In the genomic region with DNA sequence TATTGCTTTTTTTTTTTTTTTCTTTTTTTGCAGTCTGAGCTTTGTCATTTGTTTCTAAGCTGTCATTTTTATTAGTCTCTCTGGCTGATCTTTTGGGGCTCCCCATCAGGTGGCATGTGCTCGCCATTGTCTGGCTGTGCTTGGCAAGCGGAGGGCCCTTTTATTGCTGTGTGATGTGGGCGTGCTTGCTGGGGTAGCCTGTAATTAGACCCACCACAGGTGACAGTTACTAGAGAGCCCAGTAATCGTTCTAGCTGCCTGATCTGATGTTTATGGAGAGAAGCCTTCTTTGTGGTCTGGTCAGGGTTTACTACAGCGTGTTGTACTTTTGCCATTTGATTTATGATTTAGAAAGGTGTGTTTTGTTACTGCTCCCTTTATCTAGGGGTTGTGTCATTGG, we compare ENCODE assay signal across 24 cellular contexts.
DNase-seq lines count a peak whose midpoint lies in the region; ATAC-seq, FAIRE-seq and TF ChIP-seq lines count a peak whose summit lies in the region.
"Had no signal": no experiment of that assay in that cellular context is flagged by ENCODE, and none has a peak within 500 bp of the region (broad histone marks: within the 10 kb centered on the region; RNA-seq: fewer than 3 reads in every experiment).

No MANE protein-coding gene starts in this region.

- no peak overlapping the region for H3K9ac ChIP-seq in HepG2 (ENCODE audit: insufficient read depth, low read depth, low read length)

- H3K27ac ChIP-seq in HepG2 (ENCODE audit: extremely low read length, insufficient read depth, low read length) (no peak overlapping the region), esophagus muscularis mucosa (replicated peaks in 1 of 4) (no peak overlapping the region)
- H3K27ac ChIP-seq: gastrocnemius medialis, skin epidermis had no signal

- no TSS peak for BruUV-seq in HepG2 (replicated peaks; lab: Mats Ljungman, UMichigan)

- CTCF ChIA-PET in activated CD8-positive, alpha-beta T cell treated with anti-CD3 and anti-CD28 coated beads, Interleukin-2, amount 10 ng/mL, durations not matched to agents 7 days and 5 days (lab: Charles Lee): no interaction called here
- CTCF ChIA-PET in activated CD8-positive, alpha-beta T cell treated with anti-CD3 and anti-CD28 coated beads for 36 hours (lab: Charles Lee): no interaction called here
- CTCF ChIA-PET in HepG2 (lab: Yijun Ruan, JAX; ENCODE audit: low intra/inter-chr PET ratio, low total read pairs): no interaction called here

- no peak for TF ChIP-seq RAD21 in HepG2 (CRISPR knock-in tag; IDR thresholded peaks at IDR 0.05)

- TF ChIP-seq EP300 in HepG2 (IDR thresholded peaks at IDR 0.05; ENCODE audit: low read depth in 2 of 2, low read length in 2 of 2) (no peak), HepG2 (CRISPR knock-in tag; IDR thresholded peaks at IDR 0.05; ENCODE audit: borderline replicate concordance) (no peak), esophagus muscularis mucosa (IDR thresholded peaks at IDR 0.05) (no peak)

- no peak overlapping the region for H3K4me3 Mint-ChIP-seq in activated CD8-positive, alpha-beta T cell treated with anti-CD3 and anti-CD28 coated beads, Interleukin-2, amount 10 ng/mL, durations not matched to agents 7 days and 5 days
- H3K4me3 Mint-ChIP-seq in activated CD8-positive, alpha-beta T cell treated with anti-CD3 and anti-CD28 coated beads for 36 hours: no peak overlapping the region
- H3K4me3 Mint-ChIP-seq: naive thymus-derived CD4-positive, alpha-beta T cell; stimulated activated naive CD8-positive, alpha-beta T cell treated with anti-CD3 and anti-CD28 coated beads, Interleukin-15, amount 100 ng/mL, for 72 hours; T-helper 17 cell; type B pancreatic cell had no signal

- 33% methylated on average over 5 of the region's 5 CpGs for WGBS in HepG2 (ENCODE audit: low lambda C conversion rate)
- WGBS in esophagus muscularis mucosa: 87% methylated on average over 5 of the region's 5 CpGs

- intact Hi-C loops in activated CD8-positive, alpha-beta T cell treated with anti-CD3 and anti-CD28 coated beads for 36 hours (cut with micrococcal nuclease): no loop called here
- intact Hi-C loops in HepG2 (cut with micrococcal nuclease; ENCODE audit: unreplicated experiment) (loop anchor here (2.0 to 5.0 kb wide), 2 partner anchors 166 to 261 kb away; no protein-coding TSS in a partner anchor), esophagus muscularis mucosa (cut with DNase I) (no loop called here)

- H3K4me2 ChIP-seq in HepG2 (ENCODE audit: low read depth, low read length): no peak overlapping the region

- ATAC-seq in activated CD8-positive, alpha-beta T cell treated with anti-CD3 and anti-CD28 coated beads, Interleukin-2, amount 10 ng/mL, durations not matched to agents 7 days and 5 days: no peak
- ATAC-seq in activated CD8-positive, alpha-beta T cell treated with anti-CD3 and anti-CD28 coated beads for 36 hours: no peak
- ATAC-seq in HepG2: no peak
- ATAC-seq: gastrocnemius medialis; naive thymus-derived CD4-positive, alpha-beta T cell; stimulated activated naive CD8-positive, alpha-beta T cell treated with anti-CD3 and anti-CD28 coated beads, Interleukin-15, amount 100 ng/mL, for 72 hours; T-helper 17 cell had no signal

- no peaks in the 10 kb centered on the region for H3K27me3 Mint-ChIP-seq in activated CD8-positive, alpha-beta T cell treated with anti-CD3 and anti-CD28 coated beads, Interleukin-2, amount 10 ng/mL, durations not matched to agents 7 days and 5 days (ENCODE audit: low read depth)
- no peaks in the 10 kb centered on the region for H3K27me3 Mint-ChIP-seq in activated CD8-positive, alpha-beta T cell treated with anti-CD3 and anti-CD28 coated beads for 36 hours
- H3K27me3 Mint-ChIP-seq: naive thymus-derived CD4-positive, alpha-beta T cell; stimulated activated naive CD8-positive, alpha-beta T cell treated with anti-CD3 and anti-CD28 coated beads, Interleukin-15, amount 100 ng/mL, for 72 hours; T-helper 17 cell had no signal

- FAIRE-seq in HepG2 (lab: Jason Lieb, UNC): no peak
- FAIRE-seq: D721Med had no signal

- H3K36me3 Mint-ChIP-seq in activated CD8-positive, alpha-beta T cell treated with anti-CD3 and anti-CD28 coated beads, Interleukin-2, amount 10 ng/mL, durations not matched to agents 7 days and 5 days (ENCODE audit: low read depth): no peaks in the 10 kb centered on the region
- H3K36me3 Mint-ChIP-seq in activated CD8-positive, alpha-beta T cell treated with anti-CD3 and anti-CD28 coated beads for 36 hours (ENCODE audit: low read depth): peaks cover 2% of the 10 kb centered on the region
- H3K36me3 Mint-ChIP-seq: type B pancreatic cell had no signal

- no peaks in the 10 kb centered on the region for H3K9me3 Mint-ChIP-seq in activated CD8-positive, alpha-beta T cell treated with anti-CD3 and anti-CD28 coated beads, Interleukin-2, amount 10 ng/mL, durations not matched to agents 7 days and 5 days (ENCODE audit: insufficient read depth)
- H3K9me3 Mint-ChIP-seq in activated CD8-positive, alpha-beta T cell treated with anti-CD3 and anti-CD28 coated beads for 36 hours: no peaks in the 10 kb centered on the region
- H3K9me3 Mint-ChIP-seq: naive thymus-derived CD4-positive, alpha-beta T cell; stimulated activated naive CD8-positive, alpha-beta T cell treated with anti-CD3 and anti-CD28 coated beads, Interleukin-15, amount 100 ng/mL, for 72 hours; type B pancreatic cell had no signal

- no peak overlapping the region for H2AFZ ChIP-seq in HepG2 (ENCODE audit: low read length)

- in situ Hi-C loops in HepG2 (cut with HindIII; ENCODE audit: extremely low pct_ligation_motif_present, low pct_unique_long_range_greater_than_20kb) (no loop called here), ACHN (cut with HindIII; ENCODE audit: low pct_ligation_motif_present, low pct_unique_long_range_greater_than_20kb, low sequenced_read_pairs) (no loop called here)

- H3K36me3 ChIP-seq in HepG2 (replicated peaks in 1 of 2; ENCODE audit: control insufficient read depth in 1 of 2, insufficient read depth in 2 of 2, low read length in 2 of 2) (no peaks in the 10 kb centered on the region), esophagus muscularis mucosa (no peaks in the 10 kb centered on the region)
- H3K36me3 ChIP-seq: BE2C, gastrocnemius medialis, HAP-1, MG63 had no signal

- H3K9me3 ChIP-seq in HepG2 (ENCODE audit: low read length) (no peaks in the 10 kb centered on the region), esophagus muscularis mucosa (no peaks in the 10 kb centered on the region)
- H3K9me3 ChIP-seq: BE2C, gastrocnemius medialis, HAP-1, MG63 had no signal

- H3K4me1 ChIP-seq in HepG2 (ENCODE audit: insufficient read depth, low read length) (no peaks in the 10 kb centered on the region), esophagus muscularis mucosa (peaks cover 0 to 25% (median 19%) of the 10 kb centered on the region in 4 donors)
- H3K4me1 ChIP-seq: BE2C, gastrocnemius medialis, HAP-1 had no signal

- no peaks in the 10 kb centered on the region for H3K27me3 ChIP-seq in HepG2 (ENCODE audit: control insufficient read depth in 1 of 2, insufficient read depth in 2 of 2, low read length in 2 of 2)
- no peaks in the 10 kb centered on the region for H3K27me3 ChIP-seq in esophagus muscularis mucosa
- H3K27me3 ChIP-seq: BE2C, gastrocnemius medialis, MG63 had no signal

- DNase-seq in activated CD8-positive, alpha-beta T cell treated with anti-CD3 and anti-CD28 coated beads, Interleukin-2, amount 10 ng/mL, durations not matched to agents 7 days and 5 days: no peak
- DNase-seq in activated CD8-positive, alpha-beta T cell treated with anti-CD3 and anti-CD28 coated beads for 36 hours: no peak
- DNase-seq in NCI-H2107 treated with DMSO at 0.1 percent for 48 hours (lab: John Stamatoyannopoulos, UW; ENCODE audit: unreplicated experiment) (peak; percentile 91), SW480 (ENCODE audit: low spot score) (peak; percentile 74), HuH-7.5 (ENCODE audit: low spot score) (no peak), HepG2 (ENCODE audit: low spot score) (no peak), esophagus muscularis mucosa (ENCODE audit: extremely low spot score) (no peak), ACHN (no peak)
- DNase-seq: 8988T; activated naive CD4-positive, alpha-beta T cell treated with Interleukin-2 at 50 U/mL for 16 hours; BE2C; gastrocnemius medialis; MG63; naive thymus-derived CD4-positive, alpha-beta T cell; OCI-M1; SIG-M5; stimulated activated CD4-positive, alpha-beta T cell treated with anti-CD3 and anti-CD28 coated beads, Interleukin-2, amount 100 ng/mL, for 48 hours; stimulated activated naive CD8-positive, alpha-beta T cell treated with anti-CD3 and anti-CD28 coated beads, Interleukin-15, amount 100 ng/mL, for 72 hours; T-helper 17 cell had no signal

- H3K4me3 ChIP-seq in HepG2 (replicated peaks in 1 of 3; ENCODE audit: insufficient read depth in 1 of 3, low read depth in 2 of 3, low read length in 3 of 3): no peak overlapping the region
- H3K4me3 ChIP-seq in esophagus muscularis mucosa: no peak overlapping the region
- H3K4me3 ChIP-seq: gastrocnemius medialis, HAP-1, MG63, skin epidermis had no signal

- H4K20me1 ChIP-seq in HepG2 (ENCODE audit: insufficient read depth, low read length): no peaks in the 10 kb centered on the region

- peak overlapping the region; percentile 12 for H3K27ac Mint-ChIP-seq in activated CD8-positive, alpha-beta T cell treated with anti-CD3 and anti-CD28 coated beads, Interleukin-2, amount 10 ng/mL, durations not matched to agents 7 days and 5 days
- no peak overlapping the region for H3K27ac Mint-ChIP-seq in activated CD8-positive, alpha-beta T cell treated with anti-CD3 and anti-CD28 coated beads for 36 hours
- H3K27ac Mint-ChIP-seq: naive thymus-derived CD4-positive, alpha-beta T cell; progenitor cell of endocrine pancreas; T-helper 17 cell; type B pancreatic cell had no signal

- no peak for TF ChIP-seq CTCF in activated CD8-positive, alpha-beta T cell treated with anti-CD3 and anti-CD28 coated beads for 36 hours (IDR thresholded peaks at IDR 0.05)
- no peak for TF ChIP-seq CTCF in HepG2 (CRISPR knock-in tag; IDR thresholded peaks at IDR 0.05)
- TF ChIP-seq CTCF in esophagus muscularis mucosa (IDR thresholded peaks at IDR 0.05): no peak

- H3K79me2 ChIP-seq in HepG2 (ENCODE audit: insufficient read depth, low read length): no peaks in the 10 kb centered on the region

- POLR2A ChIA-PET in activated CD8-positive, alpha-beta T cell treated with anti-CD3 and anti-CD28 coated beads, Interleukin-2, amount 10 ng/mL, durations not matched to agents 7 days and 5 days (lab: Charles Lee): no interaction called here
- POLR2A ChIA-PET in activated CD8-positive, alpha-beta T cell treated with anti-CD3 and anti-CD28 coated beads for 36 hours (lab: Charles Lee): no interaction called here
- POLR2A ChIA-PET in HepG2 (lab: Yijun Ruan, JAX): no interaction called here

- no peak for TF ChIP-seq POLR2A in HepG2 (IDR thresholded peaks at IDR 0.05; ENCODE audit: insufficient read depth in 1 of 2, low read depth in 2 of 2, low read length in 2 of 2)
- TF ChIP-seq POLR2A in esophagus muscularis mucosa (IDR thresholded peaks at IDR 0.05; ENCODE audit: low read depth): no peak

- no peaks in the 10 kb centered on the region for H3K4me1 Mint-ChIP-seq in activated CD8-positive, alpha-beta T cell treated with anti-CD3 and anti-CD28 coated beads, Interleukin-2, amount 10 ng/mL, durations not matched to agents 7 days and 5 days (ENCODE audit: low read depth)
- no peaks in the 10 kb centered on the region for H3K4me1 Mint-ChIP-seq in activated CD8-positive, alpha-beta T cell treated with anti-CD3 and anti-CD28 coated beads for 36 hours (ENCODE audit: low read depth)
- H3K4me1 Mint-ChIP-seq: stimulated activated naive CD8-positive, alpha-beta T cell treated with anti-CD3 and anti-CD28 coated beads, Interleukin-15, amount 100 ng/mL, for 72 hours; T-helper 17 cell had no signal

Comparison
In these comparisons a context has a peak if more than half of its experiments do, and no peak if none do; other contexts are left out.
1. DNase-seq: peak in NCI-H2107 treated with DMSO at 0.1 percent for 48 hours (single experiment) and SW480 (single experiment); none in activated CD8-positive, alpha-beta T cell treated with anti-CD3 and anti-CD28 coated beads, Interleukin-2, amount 10 ng/mL, durations not matched to agents 7 days and 5 days (single experiment), activated CD8-positive, alpha-beta T cell treated with anti-CD3 and anti-CD28 coated beads for 36 hours (single experiment), HuH-7.5 (single experiment), HepG2 (single experiment), esophagus muscularis mucosa (single experiment) and ACHN (single experiment).